In the genomic region with DNA sequence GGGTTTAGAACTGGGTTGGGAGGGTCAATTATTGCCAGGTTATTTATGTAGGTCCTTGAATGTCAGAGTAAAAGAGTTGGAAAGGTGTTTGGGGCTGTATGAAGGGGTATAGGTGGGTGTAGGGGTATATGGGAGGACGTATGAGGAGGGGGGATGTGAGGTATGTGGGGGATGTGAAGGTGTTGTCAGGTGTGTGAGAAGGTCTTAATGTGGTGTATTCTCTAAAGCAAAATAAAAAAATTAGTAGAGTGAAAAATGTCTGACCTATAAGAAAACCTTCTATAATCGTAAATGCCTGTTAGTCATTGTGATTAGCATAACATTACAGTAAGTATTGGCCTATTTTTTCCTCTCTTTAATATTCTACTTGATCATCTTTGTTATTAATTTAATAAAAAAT, we compare ENCODE assay signal across 28 cellular contexts. TPM values are rescaled to one million over a fixed set of nuclear protein-coding genes. Genes with fewer than 3 reads are reported as not detected.
DNase-seq lines count a peak whose midpoint lies in the region; ATAC-seq, FAIRE-seq and TF ChIP-seq lines count a peak whose summit lies in the region.
"Had no signal": no experiment of that assay in that cellular context is flagged by ENCODE, and none has a peak within 500 bp of the region (broad histone marks: within the 10 kb centered on the region; RNA-seq: fewer than 3 reads in every experiment).

No MANE protein-coding gene starts in this region.

- H3K4me2 ChIP-seq in HepG2 (ENCODE audit: low read depth, low read length), result no peak overlapping the region
- H3K4me2 ChIP-seq: A549 had no signal

- 95% methylated on average over 2 of the region's 2 CpGs for WGBS in HepG2 (ENCODE audit: low lambda C conversion rate)
- 71% methylated on average over 2 of the region's 2 CpGs for WGBS in right lobe of liver (ENCODE audit: insufficient coverage, low coverage, low lambda C conversion rate, missing lambda C conversion rate)

- H2AFZ ChIP-seq in HepG2 (ENCODE audit: low read length), result no peak overlapping the region

- H3K4me1 Mint-ChIP-seq in brain (peaks cover 51% of the 10 kb centered on the region), immature natural killer cell (peaks cover 18 to 37% of the 10 kb centered on the region in 2 donors)
- H3K4me1 Mint-ChIP-seq: B cell had no signal

- H3K36me3 Mint-ChIP-seq in brain, result peaks cover 24% of the 10 kb centered on the region
- H3K36me3 Mint-ChIP-seq in immature natural killer cell, result no peaks in the 10 kb centered on the region
- H3K36me3 Mint-ChIP-seq: CD8-positive, alpha-beta T cell had no signal

- POLR2A ChIA-PET in HepG2 (lab: Yijun Ruan, JAX), result no interaction called here

- CTCF ChIA-PET in HepG2 (lab: Yijun Ruan, JAX; ENCODE audit: low intra/inter-chr PET ratio, low total read pairs), result no interaction called here

- H3K36me3 ChIP-seq in HepG2 (replicated peaks in 1 of 2; ENCODE audit: control insufficient read depth in 1 of 2, insufficient read depth in 2 of 2, low read length in 2 of 2), result no peaks in the 10 kb centered on the region
- H3K36me3 ChIP-seq in right lobe of liver, result no peaks in the 10 kb centered on the region
- H3K36me3 ChIP-seq: BLaER1 treated with 17β-estradiol and CSF1 and Interleukin-3, amounts not matched to agents 10 nM and 100 nM had no signal

- intact Hi-C loops in HepG2 (cut with micrococcal nuclease; ENCODE audit: unreplicated experiment) (no loop called here), right lobe of liver (cut with DNase I) (no loop called here)

- TF ChIP-seq POLR2A in HepG2 (IDR thresholded peaks at IDR 0.05; ENCODE audit: insufficient read depth in 1 of 2, low read depth in 2 of 2, low read length in 2 of 2), result no peak
- no peak for TF ChIP-seq POLR2A in right lobe of liver (IDR thresholded peaks at IDR 0.05)

- ATAC-seq in HepG2 (no peak), right lobe of liver (no peak), GM18867 (IDR thresholded peaks at IDR 0.05; ENCODE audit: unreplicated experiment) (no peak)
- no peak for ATAC-seq in stimulated activated naive CD8-positive, alpha-beta T cell treated with anti-CD3 and anti-CD28 coated beads, Interleukin-15, Interleukin-2, amounts not matched to agents 100 U/mL and 50 U/mL, for 24 hours
- ATAC-seq: A549; CD8-positive, alpha-beta T cell; GM12878 had no signal

- no peak for TF ChIP-seq EP300 in HepG2 (IDR thresholded peaks at IDR 0.05; ENCODE audit: low read depth in 2 of 2, low read length in 2 of 2)
- TF ChIP-seq EP300 in HepG2 (CRISPR knock-in tag; IDR thresholded peaks at IDR 0.05; ENCODE audit: borderline replicate concordance), result no peak

- TF ChIP-seq CTCF in HepG2 (CRISPR knock-in tag; IDR thresholded peaks at IDR 0.05), result no peak
- no peak for TF ChIP-seq CTCF in right lobe of liver (IDR thresholded peaks at IDR 0.05)
- no peak for TF ChIP-seq CTCF in brain (conservative IDR thresholded peaks at IDR 0.05)

- no peaks in the 10 kb centered on the region for H3K27me3 Mint-ChIP-seq in brain
- H3K27me3 Mint-ChIP-seq in immature natural killer cell (ENCODE audit: low read depth in 3 of 3), result no peaks in the 10 kb centered on the region
- H3K27me3 Mint-ChIP-seq: CD4-positive, alpha-beta T cell had no signal

- no peaks in the 10 kb centered on the region for H3K4me1 ChIP-seq in HepG2 (ENCODE audit: insufficient read depth, low read length)
- H3K4me1 ChIP-seq in right lobe of liver, result no peaks in the 10 kb centered on the region
- H3K4me1 ChIP-seq: A549 had no signal

- H3K4me3 Mint-ChIP-seq in brain, result peak overlapping the region in 4 of 5 experiments; percentile 25 to 64 (median 48)
- H3K4me3 Mint-ChIP-seq in immature natural killer cell, result peak overlapping the region in 3 of 5 donors; percentile 9 to 24 (median 11)
- H3K4me3 Mint-ChIP-seq: B cell; CD4-positive, alpha-beta T cell; CD8-positive, alpha-beta T cell had no signal

- DNase-seq in HepG2 (ENCODE audit: low spot score) (no peak), right lobe of liver (no peak), immature natural killer cell (no peak), NCI-H1417 treated with DMSO at 0.1 percent for 48 hours (lab: John Stamatoyannopoulos, UW) (no peak)
- DNase-seq in stimulated activated naive CD8-positive, alpha-beta T cell treated with anti-CD3 and anti-CD28 coated beads, Interleukin-15, Interleukin-2, amounts not matched to agents 100 U/mL and 50 U/mL, for 24 hours, result no peak
- DNase-seq: AML-193; Caco-2; Calu3; CD4-positive, alpha-beta T cell; CD8-positive, alpha-beta T cell; DMS153; DMS53; DMS79; DND-41; EL; GDM1 had no signal

- H3K27ac Mint-ChIP-seq in brain (peak overlapping the region in 2 of 5 experiments; percentile 13 to 68), immature natural killer cell (peak overlapping the region in 1 of 6 donors; percentile 14)
- H3K27ac Mint-ChIP-seq: B cell; CD4-positive, alpha-beta T cell; CD8-positive, alpha-beta T cell had no signal

- H3K27ac ChIP-seq in HepG2 (ENCODE audit: extremely low read length, insufficient read depth, low read length), result no peak overlapping the region
- H3K27ac ChIP-seq in right lobe of liver, result no peak overlapping the region
- H3K27ac ChIP-seq: 22Rv1; A549; BLaER1 treated with 17β-estradiol and CSF1 and Interleukin-3, amounts not matched to agents 10 nM and 100 nM; C4-2B had no signal

- no TSS peak for BruUV-seq in HepG2 (replicated peaks; lab: Mats Ljungman, UMichigan)

- H3K27me3 ChIP-seq in HepG2 (ENCODE audit: control insufficient read depth in 1 of 2, insufficient read depth in 2 of 2, low read length in 2 of 2) (no peaks in the 10 kb centered on the region), right lobe of liver (no peaks in the 10 kb centered on the region)
- H3K27me3 ChIP-seq: BLaER1 treated with 17β-estradiol and CSF1 and Interleukin-3, amounts not matched to agents 10 nM and 100 nM had no signal

- H3K79me2 ChIP-seq in HepG2 (ENCODE audit: insufficient read depth, low read length), result peaks cover 88% of the 10 kb centered on the region

- H3K9me3 ChIP-seq in HepG2 (ENCODE audit: low read length) (no peaks in the 10 kb centered on the region), right lobe of liver (no peaks in the 10 kb centered on the region)
- H3K9me3 ChIP-seq: A549; BLaER1 treated with 17β-estradiol and CSF1 and Interleukin-3, amounts not matched to agents 10 nM and 100 nM; Caco-2 had no signal

- peaks cover 9% of the 10 kb centered on the region; the same call in 1 of the 2 replicates for H4K20me1 ChIP-seq in HepG2 (ENCODE audit: insufficient read depth, low read length)

- H3K9me3 Mint-ChIP-seq in brain (peaks cover 0 to 5% (median 0%) of the 10 kb centered on the region in 5 experiments), immature natural killer cell (no peaks in the 10 kb centered on the region)
- H3K9me3 Mint-ChIP-seq: CD4-positive, alpha-beta T cell; CD8-positive, alpha-beta T cell had no signal

- no peak for FAIRE-seq in HepG2 (lab: Jason Lieb, UNC)
- FAIRE-seq: A549, D721Med, GM12878, GM12892, GM18507, GM19239 had no signal

- in situ Hi-C loops in HepG2 (cut with HindIII; ENCODE audit: extremely low pct_ligation_motif_present, low pct_unique_long_range_greater_than_20kb), result no loop called here

- no peak overlapping the region for H3K4me3 ChIP-seq in HepG2 (replicated peaks in 1 of 3; ENCODE audit: insufficient read depth in 1 of 3, low read depth in 2 of 3, low read length in 3 of 3)
- no peak overlapping the region for H3K4me3 ChIP-seq in right lobe of liver
- H3K4me3 ChIP-seq: A549; BLaER1 treated with 17β-estradiol and CSF1 and Interleukin-3, amounts not matched to agents 10 nM and 100 nM; GM12878 had no signal

- TF ChIP-seq RAD21 in HepG2 (CRISPR knock-in tag; IDR thresholded peaks at IDR 0.05), result no peak

- H3K9ac ChIP-seq in HepG2 (ENCODE audit: insufficient read depth, low read depth, low read length), result no peak overlapping the region
- H3K9ac ChIP-seq: BLaER1 treated with 17β-estradiol and CSF1 and Interleukin-3, amounts not matched to agents 10 nM and 100 nM had no signal

TF ChIP-seq in HepG2, 621 proteins besides CTCF, POLR2A, EP300 and RAD21:
- TF ChIP-seq HNRNPK (IDR thresholded peaks at IDR 0.05; ENCODE audit: low read depth, low read length, poor library complexity, severe bottlenecking) (peak; percentile 95), IKZF1 (IDR thresholded peaks at IDR 0.05) (no peak)
TF ChIP-seq in HepG2: peak in this region for 1.

RNA-seq across cellular contexts. Expression of gene ACVR2A, which starts 25.1 kb away (rescaled TPM):
- 9.7 and 18.0 TPM in 2 replicates for total RNA-seq in HepG2 (2016; rRNA removed; fragmentation: Illumina TruSeq; extraction: Trizol)
- total RNA-seq in HepG2 (2016; cell fraction: cytosol; rRNA removed; fragmentation: Illumina TruSeq; extraction: Trizol; ENCODE audit: low read depth), result 37.4 and 38.3 TPM in 2 replicates
- total RNA-seq in HepG2 (2016; cell fraction: insoluble cytoplasmic fraction; rRNA removed; fragmentation: Illumina TruSeq; extraction: Trizol), result 10.1 and 18.1 TPM in 2 replicates
- total RNA-seq in HepG2 (2016; cell fraction: membrane; rRNA removed; fragmentation: Illumina TruSeq; extraction: Trizol), result 18.0 and 18.6 TPM in 2 replicates
- 30.8 and 32.6 TPM in 2 replicates for total RNA-seq in HepG2 (2016; cell fraction: nucleus; rRNA removed; fragmentation: Illumina TruSeq; extraction: Trizol)
- polyA plus RNA-seq in HepG2 (2011; rRNA removed), result 8.2 and 8.3 TPM in 2 replicates
- polyA plus RNA-seq in HepG2 (2011; cell fraction: cytosol; rRNA removed), result 2.5 and 5.2 TPM in 2 replicates
- polyA plus RNA-seq in HepG2 (2011; cell fraction: nucleus; rRNA removed), result 8.0 and 11.9 TPM in 2 replicates
- 10.7 and 11.9 TPM in 2 replicates for polyA plus RNA-seq in HepG2 (2012)
- polyA plus RNA-seq in HepG2 (2016; cell fraction: cytosol; fragmentation: Illumina TruSeq; extraction: Trizol; ENCODE audit: low read depth), result 0.49 and 0.54 TPM in 2 replicates
- 4.7 and 5.0 TPM in 2 replicates for polyA plus RNA-seq in HepG2 (2016; cell fraction: insoluble cytoplasmic fraction; fragmentation: Illumina TruSeq; extraction: Trizol; ENCODE audit: low read depth)
- polyA plus RNA-seq in HepG2 (2016; cell fraction: membrane; fragmentation: Illumina TruSeq; extraction: Trizol; ENCODE audit: low read depth), result 1.3 and 1.4 TPM in 2 replicates
- polyA plus RNA-seq in HepG2 (2016; cell fraction: nucleus; fragmentation: Illumina TruSeq; extraction: Trizol; ENCODE audit: insufficient read depth, low read depth), result 28.6 and 31.2 TPM in 2 replicates
- 4.2 and 15.1 TPM in 2 replicates for polyA minus RNA-seq in HepG2 (2011; rRNA and poly(A)+ RNA removed; ENCODE audit: low replicate concordance)
- 17.1 and 25.4 TPM in 2 replicates for polyA minus RNA-seq in HepG2 (2011; cell fraction: cytosol; rRNA and poly(A)+ RNA removed)
- polyA minus RNA-seq in HepG2 (2011; cell fraction: nucleus; rRNA and poly(A)+ RNA removed), result 67.9 and 68.8 TPM in 2 replicates
- total RNA-seq in right lobe of liver, result 1 to 10 TPM; 5.8 to 9.3 (median 6.5) TPM
- polyA plus RNA-seq in brain (ENCODE audit: insufficient read depth, low read depth, low replicate concordance), result 3.5 TPM
- polyA plus RNA-seq in immature natural killer cell, result 1 to 10 TPM; 6.2 to 7.3 (median 6.5) TPM
